1 cellular context compared by ENCODE assay signal in genomic region chr7:112286294-112287086, GRCh38.
TF ChIP-seq lines count a peak whose summit lies in the region.

No MANE protein-coding gene starts in this region.

TF ChIP-seq in SK-N-SH, 30 proteins besides CTCF, POLR2A, EP300 and RAD21 (continued from another document):
- TF ChIP-seq, protein P1, sequence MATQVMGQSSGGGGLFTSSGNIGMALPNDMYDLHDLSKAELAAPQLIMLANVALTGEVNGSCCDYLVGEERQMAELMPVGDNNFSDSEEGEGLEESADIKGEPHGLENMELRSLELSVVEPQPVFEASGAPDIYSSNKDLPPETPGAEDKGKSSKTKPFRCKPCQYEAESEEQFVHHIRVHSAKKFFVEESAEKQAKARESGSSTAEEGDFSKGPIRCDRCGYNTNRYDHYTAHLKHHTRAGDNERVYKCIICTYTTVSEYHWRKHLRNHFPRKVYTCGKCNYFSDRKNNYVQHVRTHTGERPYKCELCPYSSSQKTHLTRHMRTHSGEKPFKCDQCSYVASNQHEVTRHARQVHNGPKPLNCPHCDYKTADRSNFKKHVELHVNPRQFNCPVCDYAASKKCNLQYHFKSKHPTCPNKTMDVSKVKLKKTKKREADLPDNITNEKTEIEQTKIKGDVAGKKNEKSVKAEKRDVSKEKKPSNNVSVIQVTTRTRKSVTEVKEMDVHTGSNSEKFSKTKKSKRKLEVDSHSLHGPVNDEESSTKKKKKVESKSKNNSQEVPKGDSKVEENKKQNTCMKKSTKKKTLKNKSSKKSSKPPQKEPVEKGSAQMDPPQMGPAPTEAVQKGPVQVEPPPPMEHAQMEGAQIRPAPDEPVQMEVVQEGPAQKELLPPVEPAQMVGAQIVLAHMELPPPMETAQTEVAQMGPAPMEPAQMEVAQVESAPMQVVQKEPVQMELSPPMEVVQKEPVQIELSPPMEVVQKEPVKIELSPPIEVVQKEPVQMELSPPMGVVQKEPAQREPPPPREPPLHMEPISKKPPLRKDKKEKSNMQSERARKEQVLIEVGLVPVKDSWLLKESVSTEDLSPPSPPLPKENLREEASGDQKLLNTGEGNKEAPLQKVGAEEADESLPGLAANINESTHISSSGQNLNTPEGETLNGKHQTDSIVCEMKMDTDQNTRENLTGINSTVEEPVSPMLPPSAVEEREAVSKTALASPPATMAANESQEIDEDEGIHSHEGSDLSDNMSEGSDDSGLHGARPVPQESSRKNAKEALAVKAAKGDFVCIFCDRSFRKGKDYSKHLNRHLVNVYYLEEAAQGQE (IDR thresholded peaks at IDR 0.05; ENCODE audit: low read depth, low read length), result no peak
- TF ChIP-seq SMC3 (IDR thresholded peaks at IDR 0.05; ENCODE audit: low read depth, low read length), result no peak
- TF ChIP-seq, protein P2, sequence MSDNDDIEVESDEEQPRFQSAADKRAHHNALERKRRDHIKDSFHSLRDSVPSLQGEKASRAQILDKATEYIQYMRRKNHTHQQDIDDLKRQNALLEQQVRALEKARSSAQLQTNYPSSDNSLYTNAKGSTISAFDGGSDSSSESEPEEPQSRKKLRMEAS (IDR thresholded peaks at IDR 0.05; ENCODE audit: low read depth), result no peak
- TF ChIP-seq JUND (IDR thresholded peaks at IDR 0.05), result no peak
- TF ChIP-seq, protein P3, sequence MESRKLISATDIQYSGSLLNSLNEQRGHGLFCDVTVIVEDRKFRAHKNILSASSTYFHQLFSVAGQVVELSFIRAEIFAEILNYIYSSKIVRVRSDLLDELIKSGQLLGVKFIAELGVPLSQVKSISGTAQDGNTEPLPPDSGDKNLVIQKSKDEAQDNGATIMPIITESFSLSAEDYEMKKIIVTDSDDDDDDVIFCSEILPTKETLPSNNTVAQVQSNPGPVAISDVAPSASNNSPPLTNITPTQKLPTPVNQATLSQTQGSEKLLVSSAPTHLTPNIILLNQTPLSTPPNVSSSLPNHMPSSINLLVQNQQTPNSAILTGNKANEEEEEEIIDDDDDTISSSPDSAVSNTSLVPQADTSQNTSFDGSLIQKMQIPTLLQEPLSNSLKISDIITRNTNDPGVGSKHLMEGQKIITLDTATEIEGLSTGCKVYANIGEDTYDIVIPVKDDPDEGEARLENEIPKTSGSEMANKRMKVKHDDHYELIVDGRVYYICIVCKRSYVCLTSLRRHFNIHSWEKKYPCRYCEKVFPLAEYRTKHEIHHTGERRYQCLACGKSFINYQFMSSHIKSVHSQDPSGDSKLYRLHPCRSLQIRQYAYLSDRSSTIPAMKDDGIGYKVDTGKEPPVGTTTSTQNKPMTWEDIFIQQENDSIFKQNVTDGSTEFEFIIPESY (IDR thresholded peaks at IDR 0.05; ENCODE audit: borderline replicate concordance, low read depth), result no peak
- TF ChIP-seq GABPA (IDR thresholded peaks at IDR 0.05; ENCODE audit: low read depth), result no peak
- no peak for TF ChIP-seq NFIC (IDR thresholded peaks at IDR 0.05; ENCODE audit: borderline replicate concordance)
- no peak for TF ChIP-seq ELF1 (IDR thresholded peaks at IDR 0.05)
